In genomic region chr4:20565075-20565721, GRCh38 we compare ENCODE assay signal across 24 cellular contexts.
A peak's percentile ranks its signal among the peaks of the same experiment; 100 is the strongest.
DNase-seq lines count a peak whose midpoint lies in the region; ATAC-seq and TF ChIP-seq lines count a peak whose summit lies in the region.
"Had no signal": no experiment of that assay in that cellular context is flagged by ENCODE, and none has a peak within 500 bp of the region (broad histone marks: within the 10 kb centered on the region; RNA-seq: fewer than 3 reads in every experiment).

No MANE protein-coding gene starts in this region.

- no peaks in the 10 kb centered on the region for H3K36me3 ChIP-seq in SK-N-MC (ENCODE audit: insufficient read depth, low read length)
- peaks cover 0 to 25% (median 4%) of the 10 kb centered on the region in 4 donors for H3K36me3 ChIP-seq in esophagus muscularis mucosa
- H3K36me3 ChIP-seq in body of pancreas (replicated peaks in 1 of 2; ENCODE audit: insufficient read depth in 1 of 2, low read depth in 2 of 2) = no peaks in the 10 kb centered on the region
- H3K36me3 ChIP-seq: pancreas, upper lobe of left lung had no signal

- H3K4me3 Mint-ChIP-seq in nephron = no peak overlapping the region
- H3K4me3 Mint-ChIP-seq: activated CD8-positive, alpha-beta T cell treated with anti-CD3 and anti-CD28 coated beads, Interleukin-2, amount 10 ng/mL, durations not matched to agents 7 days and 5 days; CD4-positive, CD25-positive, alpha-beta regulatory T cell; naive thymus-derived CD4-positive, alpha-beta T cell; T-cell had no signal

- H3K27ac ChIP-seq in SK-N-MC = peak overlapping the region; percentile 13; the same call in 1 of the 2 replicates
- peak overlapping the region in 3 of 4 donors; percentile 3 to 63 (median 27) for H3K27ac ChIP-seq in esophagus muscularis mucosa (replicated peaks in 1 of 4)
- no peak overlapping the region for H3K27ac ChIP-seq in body of pancreas
- H3K27ac ChIP-seq: adrenal gland, dorsolateral prefrontal cortex, pancreas, upper lobe of left lung had no signal

- H3K27me3 Mint-ChIP-seq in nephron (ENCODE audit: low read depth) = no peaks in the 10 kb centered on the region
- H3K27me3 Mint-ChIP-seq: CD4-positive, CD25-positive, alpha-beta regulatory T cell; T-cell had no signal

- H3K4me1 ChIP-seq in esophagus muscularis mucosa = peaks cover 0 to 28% (median 21%) of the 10 kb centered on the region in 4 donors
- no peaks in the 10 kb centered on the region for H3K4me1 ChIP-seq in body of pancreas
- H3K4me1 ChIP-seq: adrenal gland, pancreas, upper lobe of left lung had no signal

- H3K9me3 Mint-ChIP-seq in nephron = no peaks in the 10 kb centered on the region
- H3K9me3 Mint-ChIP-seq: T-cell had no signal

- H3K4me3 ChIP-seq in AG09309 (ENCODE audit: control insufficient read depth, low read depth, low read length) (no peak overlapping the region), SK-N-MC (no peak overlapping the region), esophagus muscularis mucosa (no peak overlapping the region), body of pancreas (no peak overlapping the region)
- H3K4me3 ChIP-seq: adrenal gland, dorsolateral prefrontal cortex, K562, pancreas, upper lobe of left lung had no signal

- no peak for TF ChIP-seq CTCF in AG09309 (IDR thresholded peaks at IDR 0.05; ENCODE audit: control insufficient read depth, insufficient read depth, low read depth, low read length, missing control alignments)
- TF ChIP-seq CTCF in esophagus muscularis mucosa (IDR thresholded peaks at IDR 0.05) = no peak
- TF ChIP-seq CTCF in nephron (IDR thresholded peaks at IDR 0.05; ENCODE audit: unreplicated experiment in 3 of 3) = no peak
- TF ChIP-seq CTCF in body of pancreas (IDR thresholded peaks at IDR 0.05) = no peak

- peak overlapping the region; percentile 73 to 90 (median 87) for H3K27ac Mint-ChIP-seq in nephron
- H3K27ac Mint-ChIP-seq: activated CD8-positive, alpha-beta T cell treated with anti-CD3 and anti-CD28 coated beads, Interleukin-2, amount 10 ng/mL, durations not matched to agents 7 days and 5 days; CD4-positive, CD25-positive, alpha-beta regulatory T cell; naive thymus-derived CD4-positive, alpha-beta T cell; T-cell had no signal

- H3K4me1 Mint-ChIP-seq in nephron = peaks cover 23% of the 10 kb centered on the region
- H3K4me1 Mint-ChIP-seq: CD4-positive, CD25-positive, alpha-beta regulatory T cell; naive thymus-derived CD4-positive, alpha-beta T cell; T-cell had no signal

- H3K9ac ChIP-seq in SK-N-MC (ENCODE audit: insufficient read length) = no peak overlapping the region

- H3K9me3 ChIP-seq in SK-N-MC (ENCODE audit: low read depth, low read length) (no peaks in the 10 kb centered on the region), esophagus muscularis mucosa (no peaks in the 10 kb centered on the region), body of pancreas (no peaks in the 10 kb centered on the region)
- H3K9me3 ChIP-seq: adrenal gland, pancreas, upper lobe of left lung had no signal

- no peak for ATAC-seq in body of pancreas
- no peak for ATAC-seq in HG02970 (IDR thresholded peaks at IDR 0.05; ENCODE audit: low FRiP score, unreplicated experiment)
- ATAC-seq: activated CD8-positive, alpha-beta T cell treated with anti-CD3 and anti-CD28 coated beads, Interleukin-2, amount 10 ng/mL, durations not matched to agents 7 days and 5 days; K562; naive thymus-derived CD4-positive, alpha-beta T cell; pancreas; right cardiac atrium; T-cell had no signal

- intact Hi-C loops in esophagus muscularis mucosa (cut with DNase I) = no loop called here
- intact Hi-C loops in body of pancreas (cut with DNase I) = no loop called here

- 39% methylated on average over 7 of the region's 7 CpGs for WGBS in esophagus muscularis mucosa
- WGBS in body of pancreas, 2 donors = 68 to 69% methylated on average over 7 of the region's 7 CpGs

- H3K36me3 Mint-ChIP-seq in nephron (ENCODE audit: low read depth) = peaks cover 39% of the 10 kb centered on the region
- H3K36me3 Mint-ChIP-seq: CD4-positive, CD25-positive, alpha-beta regulatory T cell; naive thymus-derived CD4-positive, alpha-beta T cell; T-cell had no signal

- no peaks in the 10 kb centered on the region for H3K27me3 ChIP-seq in esophagus muscularis mucosa
- no peaks in the 10 kb centered on the region for H3K27me3 ChIP-seq in body of pancreas
- H3K27me3 ChIP-seq: adrenal gland, dorsolateral prefrontal cortex, pancreas, upper lobe of left lung had no signal

- TF ChIP-seq POLR2A in esophagus muscularis mucosa (IDR thresholded peaks at IDR 0.05; ENCODE audit: low read depth) = no peak
- no peak for TF ChIP-seq POLR2A in body of pancreas (IDR thresholded peaks at IDR 0.05)

- DNase-seq in AG09309 (ENCODE audit: low read depth) (peak; percentile 2), SK-N-MC (ENCODE audit: low read depth, low spot score) (peak; percentile 8), esophagus muscularis mucosa (ENCODE audit: extremely low spot score) (no peak), ecto neural progenitor cell (ENCODE audit: low spot score) (no peak), body of pancreas (no peak), NCI-H2029 treated with DMSO at 0.1 percent for 48 hours (lab: John Stamatoyannopoulos, UW) (no peak)
- DNase-seq: activated CD4-positive, CD25-positive, alpha-beta regulatory T cell treated with anti-CD3 and anti-CD28 coated beads, Interleukin-2, amount 50 U/mL, for 72 hours; activated CD8-positive, alpha-beta T cell treated with anti-CD3 and anti-CD28 coated beads, Interleukin-2, amount 10 ng/mL, durations not matched to agents 7 days and 5 days; activated gamma-delta T cell treated with Interleukin-2 at 50 U/mL for 16 hours; activated T-cell treated with anti-CD3 and anti-CD28 coated beads, Interleukin-2, amount 50 U/mL, for 1 hour; adrenal gland; CD4-positive, CD25-positive, alpha-beta regulatory T cell; dorsolateral prefrontal cortex; mesenchymal stem cell; naive thymus-derived CD4-positive, alpha-beta T cell; NCI-H187 treated with DMSO at 0.1 percent for 48 hours; pancreas; right cardiac atrium; Right ventricle myocardium superior; T-cell; upper lobe of left lung had no signal

- no peak for TF ChIP-seq EP300 in esophagus muscularis mucosa (IDR thresholded peaks at IDR 0.05)

Comparison
In these comparisons a context has a peak if more than half of its experiments do, and no peak if none do; other contexts are left out.
1. DNase-seq: peak in AG09309 (single experiment) and SK-N-MC (single experiment); none in esophagus muscularis mucosa (single experiment), ecto neural progenitor cell (single experiment), body of pancreas (0 of 4) and NCI-H2029 treated with DMSO at 0.1 percent for 48 hours (single experiment).
2. H3K27ac ChIP-seq: peak in SK-N-MC (single experiment) and esophagus muscularis mucosa (3 of 4); none in body of pancreas (0 of 4).